8 cellular contexts compared by ENCODE assay signal in the genomic region with DNA sequence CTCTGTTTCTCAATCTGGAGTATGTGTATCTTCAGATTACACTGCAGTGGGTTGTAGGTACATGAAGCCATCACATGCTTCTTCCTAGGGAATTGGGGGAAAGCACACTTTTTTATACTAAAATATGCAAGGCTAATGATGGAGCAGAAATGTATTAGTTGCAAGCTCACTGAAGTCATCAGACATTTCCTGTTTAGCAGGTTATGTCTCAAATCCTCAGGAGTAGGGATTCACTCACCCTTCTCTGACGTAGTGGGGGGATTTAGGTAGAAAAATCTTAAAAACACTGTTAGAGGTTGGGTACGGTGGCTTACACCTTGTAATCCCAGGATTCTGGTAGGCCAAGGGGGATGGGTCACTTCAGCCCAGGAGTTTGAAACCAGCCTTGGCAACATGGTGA.
"Had no signal": no experiment of that assay in that cellular context is flagged by ENCODE, and none has a peak within 500 bp of the region (broad histone marks: within the 10 kb centered on the region; RNA-seq: fewer than 3 reads in every experiment).

No MANE protein-coding gene starts in this region.

- DNase-seq: activated naive CD4-positive, alpha-beta T cell treated with anti-CD3 and anti-CD28 coated beads, Interleukin-2, amount 50 U/mL, for 16 hours; adrenal gland; foreskin melanocyte; heart left ventricle; left ventricle myocardium inferior; ovary had no signal

- H3K4me3 ChIP-seq: adrenal gland, heart left ventricle, left ventricle myocardium inferior, ovary, tibial nerve had no signal

- H3K9me3 ChIP-seq: adrenal gland, heart left ventricle, left ventricle myocardium inferior, ovary, tibial nerve had no signal

- H3K4me3 Mint-ChIP-seq: neural crest cell had no signal

- H3K27me3 ChIP-seq: adrenal gland, heart left ventricle, ovary had no signal

- H3K36me3 ChIP-seq: adrenal gland, heart left ventricle, left ventricle myocardium inferior, ovary, tibial nerve had no signal

- H3K27ac ChIP-seq: adrenal gland, heart left ventricle, left ventricle myocardium inferior, ovary, tibial nerve had no signal

- H3K4me1 Mint-ChIP-seq: neural crest cell had no signal

- H3K4me1 ChIP-seq: adrenal gland, heart left ventricle, tibial nerve had no signal
